In the genomic region with DNA sequence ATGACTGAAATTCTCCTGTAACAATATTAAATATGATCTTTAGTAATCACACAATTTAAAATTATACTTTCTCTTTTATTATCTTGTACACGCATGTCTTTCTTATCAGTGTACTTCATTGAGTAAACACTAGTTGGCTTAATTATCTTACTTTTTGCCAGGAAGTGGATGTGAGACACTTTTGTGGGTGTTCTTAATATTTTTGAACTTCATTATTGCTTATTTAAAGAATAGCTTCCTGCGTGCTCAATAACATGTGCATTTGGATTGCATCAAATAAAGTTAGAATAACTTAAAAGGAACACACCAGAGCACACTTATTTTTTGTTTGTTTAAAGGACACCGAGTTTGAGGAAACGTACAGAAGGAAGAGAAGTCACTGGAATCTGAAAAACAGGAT, we compare ENCODE assay signal across 19 cellular contexts.
"Had no signal": no experiment of that assay in that cellular context is flagged by ENCODE, and none has a peak within 500 bp of the region (broad histone marks: within the 10 kb centered on the region; RNA-seq: fewer than 3 reads in every experiment).

No MANE protein-coding gene starts in this region.

- H3K4me1 Mint-ChIP-seq: naive B cell; stimulated activated effector memory CD8-positive, alpha-beta T cell treated with anti-CD3 and anti-CD28 coated beads, Interleukin-12 subunit alpha, Interleukin-12 subunit beta, amount 100 ng/mL, for 72 hours had no signal

- H3K9me3 ChIP-seq: lower lobe of right lung, pancreas, sigmoid colon, thoracic aorta, upper lobe of right lung had no signal

- H3K27ac Mint-ChIP-seq: activated T-helper 1 cell treated with anti-CD3 and anti-CD28 coated beads, Interleukin-12 subunit alpha, Interleukin-12 subunit beta, Interleukin-2, Interleukin-4 antibody, amounts not matched to agents 30 ng/mL and 10 ng/mL and 1 ng/mL, durations not matched to agents 14 hours and 24 hours and 36 hours; naive B cell; stimulated activated effector memory CD8-positive, alpha-beta T cell treated with anti-CD3 and anti-CD28 coated beads, Interleukin-12 subunit alpha, Interleukin-12 subunit beta, amount 100 ng/mL, for 72 hours had no signal

- H3K9me3 Mint-ChIP-seq: activated T-helper 1 cell treated with anti-CD3 and anti-CD28 coated beads, Interleukin-12 subunit alpha, Interleukin-12 subunit beta, Interleukin-2, Interleukin-4 antibody, amounts not matched to agents 30 ng/mL and 10 ng/mL and 1 ng/mL, durations not matched to agents 14 hours and 24 hours and 36 hours had no signal

- H3K27me3 ChIP-seq: ascending aorta, gastroesophageal sphincter, heart right ventricle, pancreas, sigmoid colon, upper lobe of right lung had no signal

- DNase-seq: activated CD4-positive, alpha-beta T cell treated with anti-CD3 and anti-CD28 coated beads, Interleukin-2, amount 50 U/mL, for 1 hour; activated CD8-positive, alpha-beta memory T cell treated with anti-CD3 and anti-CD28 coated beads for 24 hours; activated naive CD4-positive, alpha-beta T cell treated with Interleukin-2 at 50 U/mL for 16 hours; heart right ventricle; left colon; lower lobe of right lung; naive B cell; pancreas; sigmoid colon; stimulated activated CD4-positive, alpha-beta T cell treated with anti-CD3 and anti-CD28 coated beads, Interleukin-12 subunit alpha, Interleukin-12 subunit beta, amount 100 ng/mL, for 4 hours; stimulated activated CD4-positive, alpha-beta T cell treated with anti-CD3 and anti-CD28 coated beads, Interleukin-2, amount 100 ng/mL, for 24 hours; T-helper 9 cell; upper lobe of right lung had no signal

- H3K4me3 Mint-ChIP-seq: activated T-helper 1 cell treated with anti-CD3 and anti-CD28 coated beads, Interleukin-12 subunit alpha, Interleukin-12 subunit beta, Interleukin-2, Interleukin-4 antibody, amounts not matched to agents 30 ng/mL and 10 ng/mL and 1 ng/mL, durations not matched to agents 14 hours and 24 hours and 36 hours; naive B cell; stimulated activated effector memory CD8-positive, alpha-beta T cell treated with anti-CD3 and anti-CD28 coated beads, Interleukin-12 subunit alpha, Interleukin-12 subunit beta, amount 100 ng/mL, for 72 hours had no signal

- H3K36me3 Mint-ChIP-seq: naive B cell; stimulated activated effector memory CD8-positive, alpha-beta T cell treated with anti-CD3 and anti-CD28 coated beads, Interleukin-12 subunit alpha, Interleukin-12 subunit beta, amount 100 ng/mL, for 72 hours had no signal

- ATAC-seq: activated CD4-positive, CD25-positive, alpha-beta regulatory T cell treated with anti-CD3 and anti-CD28 coated beads, Interleukin-2, amount 50 U/mL, for 24 hours; gastroesophageal sphincter; heart right ventricle; left colon; lower lobe of right lung; pancreas; stimulated activated effector memory CD8-positive, alpha-beta T cell treated with anti-CD3 and anti-CD28 coated beads, Interleukin-12 subunit alpha, Interleukin-12 subunit beta, amount 100 ng/mL, for 72 hours; upper lobe of right lung had no signal

- H3K4me3 ChIP-seq: ascending aorta, gastroesophageal sphincter, heart right ventricle, lower lobe of right lung, pancreas, sigmoid colon, thoracic aorta, upper lobe of right lung had no signal

- H3K36me3 ChIP-seq: ascending aorta, gastroesophageal sphincter, heart right ventricle, lower lobe of right lung, pancreas, sigmoid colon, thoracic aorta, upper lobe of right lung had no signal

- H3K4me1 ChIP-seq: ascending aorta, gastroesophageal sphincter, heart right ventricle, lower lobe of right lung, pancreas, sigmoid colon, upper lobe of right lung had no signal

- H3K27ac ChIP-seq: ascending aorta, gastroesophageal sphincter, heart right ventricle, lower lobe of right lung, pancreas, sigmoid colon, thoracic aorta, upper lobe of right lung had no signal

- H3K27me3 Mint-ChIP-seq: naive B cell had no signal
